10 cellular contexts compared by ENCODE assay signal in the genomic region with DNA sequence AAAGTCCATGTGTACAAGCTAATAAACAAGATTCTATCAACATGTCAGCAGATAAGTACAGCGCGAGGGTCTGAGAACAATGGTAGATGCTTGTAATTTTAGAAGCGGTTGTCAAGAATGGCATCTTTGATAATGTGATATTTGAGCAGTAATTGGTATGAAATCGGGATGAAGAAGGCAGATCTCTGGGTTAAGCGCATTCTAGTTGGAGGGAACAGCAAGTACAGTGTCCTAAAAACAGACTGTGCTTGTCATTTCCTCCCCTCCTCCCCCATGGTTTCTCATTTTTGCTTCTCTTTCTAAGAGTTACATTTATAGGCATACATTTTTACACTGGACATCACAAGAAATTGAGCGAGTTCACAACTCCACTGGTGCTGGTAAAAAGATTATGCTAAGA. TPM values are rescaled to one million over a fixed set of nuclear protein-coding genes. Genes with fewer than 3 reads are reported as not detected.
A peak's percentile ranks its signal among the peaks of the same experiment; 100 is the strongest.
DNase-seq lines count a peak whose midpoint lies in the region; ATAC-seq, FAIRE-seq and TF ChIP-seq lines count a peak whose summit lies in the region.
"Had no signal": no experiment of that assay in that cellular context is flagged by ENCODE, and none has a peak within 500 bp of the region (broad histone marks: within the 10 kb centered on the region; RNA-seq: fewer than 3 reads in every experiment).

No MANE protein-coding gene starts in this region.

- H3K27me3 Mint-ChIP-seq in CD14-positive monocyte (ENCODE audit: low read depth in 3 of 3), result peaks cover 0 to 1% (median 0%) of the 10 kb centered on the region in 3 donors
- no peaks in the 10 kb centered on the region for H3K27me3 Mint-ChIP-seq in chondrocyte (ENCODE audit: low read depth)

- H2AFZ ChIP-seq in OCI-LY7 (ENCODE audit: low read length) (no peak overlapping the region), endothelial cell of umbilical vein (ENCODE audit: low read depth, low read length) (no peak overlapping the region), parathyroid adenoma (no peak overlapping the region)

- TF ChIP-seq POLR2A in endothelial cell of umbilical vein (IDR thresholded peaks at IDR 0.05; ENCODE audit: low read depth, low read length), result no peak

- H3K4me1 Mint-ChIP-seq in CD14-positive monocyte (peaks cover 71% of the 10 kb centered on the region), chondrocyte (ENCODE audit: low read depth) (peaks cover 38% of the 10 kb centered on the region)

- ATAC-seq in GM19395 (IDR thresholded peaks at IDR 0.05; ENCODE audit: unreplicated experiment) (no peak), GM18868 (IDR thresholded peaks at IDR 0.05; ENCODE audit: unreplicated experiment) (no peak)

- H3K9me2 ChIP-seq in OCI-LY7 (ENCODE audit: insufficient read depth, low read length), result no peaks in the 10 kb centered on the region

- H3K4me3 Mint-ChIP-seq in CD14-positive monocyte, result peak overlapping the region in 1 of 2 donors; percentile 87
- no peak overlapping the region for H3K4me3 Mint-ChIP-seq in chondrocyte (ENCODE audit: unreplicated experiment)

- H3K9me3 ChIP-seq in OCI-LY7 (ENCODE audit: low read length) (no peaks in the 10 kb centered on the region), endothelial cell of umbilical vein (replicated peaks; ENCODE audit: control insufficient read depth, insufficient read depth, low read length) (no peaks in the 10 kb centered on the region), parathyroid adenoma (ENCODE audit: control insufficient read depth, low read length) (no peaks in the 10 kb centered on the region)

- H3K36me3 Mint-ChIP-seq in CD14-positive monocyte (peaks cover 44 to 50% of the 10 kb centered on the region in 2 donors), chondrocyte (ENCODE audit: low read depth) (no peaks in the 10 kb centered on the region)

- no peaks in the 10 kb centered on the region for H3K9me3 Mint-ChIP-seq in CD14-positive monocyte
- H3K9me3 Mint-ChIP-seq in chondrocyte (ENCODE audit: low read depth), result no peaks in the 10 kb centered on the region

- H3K79me2 ChIP-seq in OCI-LY7 (ENCODE audit: insufficient read depth, low read depth, low read length), result peaks cover 97% of the 10 kb centered on the region
- peaks cover 99% of the 10 kb centered on the region for H3K79me2 ChIP-seq in endothelial cell of umbilical vein (ENCODE audit: control insufficient read depth, insufficient read depth, low read length)
- H3K79me2 ChIP-seq in parathyroid adenoma, result no peaks in the 10 kb centered on the region

- peaks cover 99% of the 10 kb centered on the region for H3K4me1 ChIP-seq in OCI-LY7 (ENCODE audit: insufficient read depth, low read length, poor library complexity, severe bottlenecking)
- peaks cover 85% of the 10 kb centered on the region for H3K4me1 ChIP-seq in endothelial cell of umbilical vein (ENCODE audit: control insufficient read depth, extremely low read depth, insufficient read depth, low read length)
- H3K4me1 ChIP-seq in parathyroid adenoma, result no peaks in the 10 kb centered on the region

- CTCF ChIA-PET in OCI-LY7 (lab: Charles Lee; ENCODE audit: unreplicated experiment), result interaction anchor here (1.5 kb wide), 1 partner anchor 10 kb away, joined by 3 read pairs; no protein-coding TSS in a partner anchor
- CTCF ChIA-PET in endothelial cell of umbilical vein (lab: Charles Lee), result interaction anchor here (1.0 to 1.7 kb wide), 10 partner anchors 14 to 587 kb away, joined by 3 to 14 read pairs (median 4); a partner anchor contains a TSS

- no peak for DNase-seq in CD14-positive monocyte (ENCODE audit: low spot score)
- no peak for DNase-seq in OCI-LY7 (ENCODE audit: low spot score)
- no peak for DNase-seq in endothelial cell of umbilical vein (ENCODE audit: low read depth, low spot score)
- no peak for DNase-seq in stimulated activated CD4-positive, alpha-beta T cell treated with anti-CD3 and anti-CD28 coated beads, Interleukin-12 subunit alpha, Interleukin-12 subunit beta, amount 100 ng/mL, for 4 hours
- no peak for DNase-seq in chondrocyte (ENCODE audit: low spot score)
- DNase-seq: activated CD4-positive, CD25-positive, alpha-beta regulatory T cell treated with anti-CD3 and anti-CD28 coated beads, Interleukin-2, amount 50 U/mL, for 72 hours; brain microvascular endothelial cell had no signal

- BruUV-seq in OCI-LY7 (replicated peaks; lab: Mats Ljungman, UMichigan) (no TSS peak), endothelial cell of umbilical vein (replicated peaks; lab: Mats Ljungman, UMichigan) (no TSS peak)

- no peaks in the 10 kb centered on the region for H3K9me1 ChIP-seq in endothelial cell of umbilical vein (replicated peaks; ENCODE audit: control insufficient read depth, extremely low read depth, insufficient read depth, low read length)

- no peak for FAIRE-seq in endothelial cell of umbilical vein (lab: Jason Lieb, UNC)

- intact Hi-C loops in CD14-positive monocyte (cut with micrococcal nuclease), result no loop called here
- intact Hi-C loops in OCI-LY7 (cut with micrococcal nuclease; ENCODE audit: unreplicated experiment), result loop anchor here (2.0 kb wide), 1 partner anchor 23 kb away; a partner anchor contains a TSS
- intact Hi-C loops in endothelial cell of umbilical vein (cut with micrococcal nuclease), result loop anchor here (5.0 kb wide), 1 partner anchor 517 kb away; no protein-coding TSS in a partner anchor

- POLR2A ChIA-PET in OCI-LY7 (lab: Charles Lee), result interaction anchor here (0.6 to 2.0 kb wide), 9 partner anchors 9 to 1587 kb away, joined by 3 to 29 read pairs (median 7); a partner anchor contains a TSS
- POLR2A ChIA-PET in endothelial cell of umbilical vein (lab: Charles Lee), result interaction anchor here (1.4 kb wide), 1 partner anchor 29 kb away, joined by 3 read pairs; no protein-coding TSS in a partner anchor

- H3K36me3 ChIP-seq in OCI-LY7 (ENCODE audit: insufficient read depth, low read length) (peaks cover 34% of the 10 kb centered on the region), endothelial cell of umbilical vein (ENCODE audit: control insufficient read depth in 2 of 2, extremely low read depth in 1 of 2, insufficient read depth in 2 of 2, low read length in 2 of 2) (peaks cover 9 to 30% of the 10 kb centered on the region in 2 experiments), parathyroid adenoma (ENCODE audit: control insufficient read depth, insufficient read depth, low read length) (no peaks in the 10 kb centered on the region)

- peak overlapping the region; percentile 68 for H3K4me2 ChIP-seq in OCI-LY7 (ENCODE audit: low read length)
- peak overlapping the region; percentile 21 for H3K4me2 ChIP-seq in endothelial cell of umbilical vein (ENCODE audit: insufficient read depth, low read length)
- H3K4me2 ChIP-seq in parathyroid adenoma (ENCODE audit: low read length), result no peak overlapping the region

- H3K9ac ChIP-seq in endothelial cell of umbilical vein (replicated peaks; ENCODE audit: extremely low read depth, insufficient read depth, low read length) (no peak overlapping the region), parathyroid adenoma (no peak overlapping the region)

- H3K27ac Mint-ChIP-seq in CD14-positive monocyte (peak overlapping the region; percentile 76 to 96 (median 93)), chondrocyte (ENCODE audit: unreplicated experiment) (no peak overlapping the region)

- H3K27me3 ChIP-seq in endothelial cell of umbilical vein (ENCODE audit: control insufficient read depth in 2 of 2, insufficient read depth in 2 of 2, low read length in 2 of 2) (no peaks in the 10 kb centered on the region), parathyroid adenoma (ENCODE audit: control insufficient read depth, insufficient read depth, low read length) (no peaks in the 10 kb centered on the region)
- H3K27me3 ChIP-seq: brain microvascular endothelial cell had no signal

- no peaks in the 10 kb centered on the region for H4K20me1 ChIP-seq in OCI-LY7 (ENCODE audit: insufficient read depth, low read length)
- peaks cover 8% of the 10 kb centered on the region for H4K20me1 ChIP-seq in endothelial cell of umbilical vein (replicated peaks; ENCODE audit: control insufficient read depth, extremely low read depth, insufficient read depth, low read length)

- H3K27ac ChIP-seq in OCI-LY7 (ENCODE audit: low read depth, low read length, poor library complexity, severe bottlenecking) (peak overlapping the region; percentile 81), endothelial cell of umbilical vein (ENCODE audit: insufficient read depth, low read depth, low read length) (no peak overlapping the region), parathyroid adenoma (peak overlapping the region; percentile 37)
- H3K27ac ChIP-seq: brain microvascular endothelial cell had no signal

- TF ChIP-seq CTCF in CD14-positive monocyte (IDR thresholded peaks at IDR 0.05) (no peak), OCI-LY7 (conservative IDR thresholded peaks at IDR 0.05; ENCODE audit: low read length) (no peak), endothelial cell of umbilical vein (IDR thresholded peaks at IDR 0.05; ENCODE audit: extremely low read depth in 1 of 2, insufficient read depth in 1 of 2, low read depth in 1 of 2, low read length in 2 of 2) (no peak), parathyroid adenoma (IDR thresholded peaks at IDR 0.05) (no peak), chondrocyte (IDR thresholded peaks at IDR 0.05) (no peak)

- peak overlapping the region; percentile 15 for H3K4me3 ChIP-seq in OCI-LY7 (ENCODE audit: low read depth, low read length, poor library complexity, severe bottlenecking)
- no peak overlapping the region for H3K4me3 ChIP-seq in endothelial cell of umbilical vein (replicated peaks in 1 of 3; ENCODE audit: insufficient read depth in 1 of 3, low read depth in 1 of 3, low read length in 3 of 3)
- H3K4me3 ChIP-seq in parathyroid adenoma (ENCODE audit: low read depth, low read length), result no peak overlapping the region

- dilution Hi-C loops in endothelial cell of umbilical vein (cut with MboI; ENCODE audit: extremely low pct_ligation_motif_present, low sequenced_read_pairs), result no loop called here

TF ChIP-seq in endothelial cell of umbilical vein, 7 proteins besides CTCF, POLR2A, EP300 and RAD21 (continues in another document):
- TF ChIP-seq, protein P1, sequence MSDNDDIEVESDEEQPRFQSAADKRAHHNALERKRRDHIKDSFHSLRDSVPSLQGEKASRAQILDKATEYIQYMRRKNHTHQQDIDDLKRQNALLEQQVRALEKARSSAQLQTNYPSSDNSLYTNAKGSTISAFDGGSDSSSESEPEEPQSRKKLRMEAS (IDR thresholded peaks at IDR 0.05; ENCODE audit: insufficient read depth, insufficient read length), result no peak
- no peak for TF ChIP-seq POLR2AphosphoS5 (IDR thresholded peaks at IDR 0.05; ENCODE audit: insufficient read depth, low read depth, low read length)

RNA-seq across cellular contexts. Expression of a gene that starts 23.3 kb away (rescaled TPM):
- 10 to 100 TPM; 46.6 to 60.3 TPM for polyA plus RNA-seq in CD14-positive monocyte
- total RNA-seq in OCI-LY7 (2014; rRNA removed; shearing (Covaris generic)), result 28.1 and 29.6 TPM in 2 replicates
- total RNA-seq in OCI-LY7 (2022), result 25.2 and 29.5 TPM in 2 replicates
- 250 and 259 TPM in 2 replicates for total RNA-seq in endothelial cell of umbilical vein
- polyA plus RNA-seq in endothelial cell of umbilical vein, result 203 and 227 TPM in 2 replicates
- polyA plus RNA-seq in endothelial cell of umbilical vein (2011; cell fraction: cytosol; rRNA removed), result 180 and 183 TPM in 2 replicates
- 156 and 180 TPM in 2 replicates for polyA plus RNA-seq in endothelial cell of umbilical vein (2011; cell fraction: nucleus; rRNA removed)
- polyA plus RNA-seq in endothelial cell of umbilical vein (2012), result 157 and 193 TPM in 2 replicates
- 448 and 461 TPM in 2 replicates for polyA minus RNA-seq in endothelial cell of umbilical vein
- polyA minus RNA-seq in endothelial cell of umbilical vein (2011; cell fraction: cytosol; rRNA and poly(A)+ RNA removed), result 8.2 TPM
- 268 and 339 TPM in 2 replicates for polyA minus RNA-seq in endothelial cell of umbilical vein (2011; cell fraction: nucleus; rRNA and poly(A)+ RNA removed)
- total RNA-seq in chondrocyte, result 25.7 to 52.2 TPM (median 28.4 TPM) in 3 replicates

Comparison
In these comparisons a context has a peak if more than half of its experiments do, and no peak if none do; other contexts are left out.
1. intact Hi-C loops: an anchor here in OCI-LY7 (2.0 kb wide) and endothelial cell of umbilical vein (5.0 kb wide); none called in CD14-positive monocyte.